In genomic region chr17:39229274-39229913, GRCh38 we compare ENCODE assay signal across 15 cellular contexts. TPM values are rescaled to one million over a fixed set of nuclear protein-coding genes. Genes with fewer than 3 reads are reported as not detected.
DNase-seq lines count a peak whose midpoint lies in the region; ATAC-seq, FAIRE-seq and TF ChIP-seq lines count a peak whose summit lies in the region.
"Had no signal": no experiment of that assay in that cellular context is flagged by ENCODE, and none has a peak within 500 bp of the region (broad histone marks: within the 10 kb centered on the region; RNA-seq: fewer than 3 reads in every experiment).

No MANE protein-coding gene starts in this region.

- H3K9me3 ChIP-seq in neuronal stem cell (replicated peaks in 1 of 2; ENCODE audit: control insufficient read depth in 2 of 2, insufficient read depth in 1 of 2, low read depth in 1 of 2, low read length in 2 of 2): no peaks in the 10 kb centered on the region
- no peaks in the 10 kb centered on the region for H3K9me3 ChIP-seq in gastroesophageal sphincter
- H3K9me3 ChIP-seq: body of pancreas had no signal

- no peak overlapping the region for H3K9ac ChIP-seq in neuronal stem cell (ENCODE audit: low read depth, low read length, poor library complexity)

- peak overlapping the region; percentile 69 for H3K18ac ChIP-seq in neuronal stem cell (ENCODE audit: low read length)

- no peak overlapping the region for H3K4me3 Mint-ChIP-seq in activated CD8-positive, alpha-beta memory T cell treated with anti-CD3 and anti-CD28 coated beads, Interleukin-2, amount 10 ng/mL, durations not matched to agents 7 days and 5 days

- no peak overlapping the region for H4K8ac ChIP-seq in neuronal stem cell (ENCODE audit: low read depth, low read length)

- FAIRE-seq in bronchial epithelial cell (lab: Jason Lieb, UNC): no peak
- FAIRE-seq: GM12891, islet of Langerhans had no signal

- no peaks in the 10 kb centered on the region for H3K36me3 Mint-ChIP-seq in activated CD8-positive, alpha-beta memory T cell treated with anti-CD3 and anti-CD28 coated beads, Interleukin-2, amount 10 ng/mL, durations not matched to agents 7 days and 5 days

- H3K79me1 ChIP-seq in neuronal stem cell (ENCODE audit: low read depth, low read length): no peaks in the 10 kb centered on the region

- H3K27ac ChIP-seq in neuronal stem cell (replicated peaks; ENCODE audit: low read length) (peak overlapping the region; percentile 6), gastroesophageal sphincter (no peak overlapping the region)
- H3K27ac ChIP-seq: body of pancreas had no signal

- no peak for ATAC-seq in activated CD8-positive, alpha-beta memory T cell treated with anti-CD3 and anti-CD28 coated beads, Interleukin-2, amount 10 ng/mL, durations not matched to agents 7 days and 5 days
- no peak for ATAC-seq in gastroesophageal sphincter
- ATAC-seq: body of pancreas, Panc1 had no signal

- peak overlapping the region; percentile 38 for H4K91ac ChIP-seq in neuronal stem cell (ENCODE audit: low read depth, low read length, poor library complexity)

- no peak overlapping the region for H2BK15ac ChIP-seq in neuronal stem cell (ENCODE audit: low read length)

- no peak for TF ChIP-seq POLR2A in gastroesophageal sphincter (IDR thresholded peaks at IDR 0.05)

- peaks cover 13% of the 10 kb centered on the region for H3K4me1 Mint-ChIP-seq in activated CD8-positive, alpha-beta memory T cell treated with anti-CD3 and anti-CD28 coated beads, Interleukin-2, amount 10 ng/mL, durations not matched to agents 7 days and 5 days

- no peak overlapping the region for H3K23ac ChIP-seq in neuronal stem cell (ENCODE audit: low read depth, low read length, poor library complexity)

- no peaks in the 10 kb centered on the region for H3K9me3 Mint-ChIP-seq in activated CD8-positive, alpha-beta memory T cell treated with anti-CD3 and anti-CD28 coated beads, Interleukin-2, amount 10 ng/mL, durations not matched to agents 7 days and 5 days (ENCODE audit: low read depth)

- H2AK5ac ChIP-seq in neuronal stem cell (ENCODE audit: low read depth, low read length): peak overlapping the region; percentile 96

- peak overlapping the region; percentile 55 for H2AFZ ChIP-seq in neuronal stem cell (ENCODE audit: low read length)

- no peak overlapping the region for H3K27ac Mint-ChIP-seq in activated CD8-positive, alpha-beta memory T cell treated with anti-CD3 and anti-CD28 coated beads, Interleukin-2, amount 10 ng/mL, durations not matched to agents 7 days and 5 days

- H3K27me3 ChIP-seq in bronchial epithelial cell (ENCODE audit: control insufficient read depth, insufficient read depth, low read length): peaks cover 26% of the 10 kb centered on the region
- peaks cover 12 to 31% (median 17%) of the 10 kb centered on the region in 3 experiments for H3K27me3 ChIP-seq in neuronal stem cell (ENCODE audit: control insufficient read depth in 3 of 3, insufficient read depth in 3 of 3, low read depth in 1 of 3, low read length in 3 of 3)
- peaks cover 100% of the 10 kb centered on the region for H3K27me3 ChIP-seq in gastroesophageal sphincter

- H3K4me3 ChIP-seq in bronchial epithelial cell (ENCODE audit: low read depth, low read length) (no peak overlapping the region), neuronal stem cell (ENCODE audit: low read length in 2 of 2) (no peak overlapping the region), gastroesophageal sphincter (no peak overlapping the region)
- H3K4me3 ChIP-seq: body of pancreas had no signal

- no CpG with 5 or more reads among the region's 11 CpGs for WGBS in neuronal stem cell (ENCODE audit: extremely low coverage in 2 of 2, insufficient read length in 2 of 2, insufficient replicate concordance in 1 of 2), 2 donors
- WGBS in gastroesophageal sphincter (ENCODE audit: low coverage in 1 of 2), 2 donors: 100% methylated on average over 2 of the region's 11 CpGs; no CpG with 5 or more reads in 1 of the 2 donors

- H3K36me3 ChIP-seq in bronchial epithelial cell (ENCODE audit: control insufficient read depth, insufficient read depth, low read length) (no peaks in the 10 kb centered on the region), neuronal stem cell (replicated peaks in 1 of 2; ENCODE audit: control insufficient read depth in 2 of 2, insufficient read depth in 2 of 2, low read length in 2 of 2) (no peaks in the 10 kb centered on the region), gastroesophageal sphincter (no peaks in the 10 kb centered on the region)

- no peak for TF ChIP-seq EP300 in gastroesophageal sphincter (IDR thresholded peaks at IDR 0.05)

- no peak overlapping the region for H2BK12ac ChIP-seq in neuronal stem cell (ENCODE audit: low read length)

- no peak overlapping the region for H3K14ac ChIP-seq in neuronal stem cell (ENCODE audit: low read length)

- H3K4me1 ChIP-seq in neuronal stem cell (ENCODE audit: control insufficient read depth in 2 of 2, insufficient read depth in 1 of 2, low read depth in 1 of 2, low read length in 2 of 2) (peaks cover 21 to 32% of the 10 kb centered on the region in 2 donors), gastroesophageal sphincter (peaks cover 0 to 35% (median 24%) of the 10 kb centered on the region in 3 donors)

- H2BK5ac ChIP-seq in neuronal stem cell (ENCODE audit: low read length): no peak overlapping the region

- H3K27me3 Mint-ChIP-seq in activated CD8-positive, alpha-beta memory T cell treated with anti-CD3 and anti-CD28 coated beads, Interleukin-2, amount 10 ng/mL, durations not matched to agents 7 days and 5 days: peaks cover 39% of the 10 kb centered on the region

- no peak overlapping the region for H3K4me2 ChIP-seq in neuronal stem cell (ENCODE audit: insufficient read depth, low read length, poor library complexity, severe bottlenecking)

- DNase-seq in H4 (ENCODE audit: low spot score) (peak; percentile 39), NOMO-1 treated with DMSO at 0.1 percent for 48 hours (lab: John Stamatoyannopoulos, UW; ENCODE audit: unreplicated experiment) (peak; percentile 78), bronchial epithelial cell (ENCODE audit: low read depth) (peak; percentile 46), neuronal stem cell (ENCODE audit: low spot score) (no peak), activated gamma-delta T cell treated with Interleukin-2 at 50 U/mL for 16 hours (no peak)
- no peak for DNase-seq in NK-92 treated with Interleukin-12 subunit alpha and Interleukin-12 subunit beta, amount 100 ng/mL, for 24 hours (lab: John Stamatoyannopoulos, UW)
- no peak for DNase-seq in activated CD8-positive, alpha-beta memory T cell treated with anti-CD3 and anti-CD28 coated beads, Interleukin-2, amount 10 ng/mL, durations not matched to agents 7 days and 5 days
- DNase-seq: activated T-cell treated with anti-CD3 and anti-CD28 coated beads, Interleukin-2, amount 50 U/mL, for 48 hours; body of pancreas; KBM-7; NCI-H2107 had no signal

- CTCF ChIA-PET in activated CD8-positive, alpha-beta memory T cell treated with anti-CD3 and anti-CD28 coated beads, Interleukin-2, amount 10 ng/mL, durations not matched to agents 7 days and 5 days (lab: Charles Lee): interaction anchor here (1.9 to 21.5 kb wide), 3 partner anchors 9 to 63 kb away, joined by 5 to 670 read pairs (median 44); partner anchors contain the start of genes ARL5C, CACNB1 and RPL19

- no peak overlapping the region for H3K4ac ChIP-seq in neuronal stem cell (ENCODE audit: low read length)

- no peak for TF ChIP-seq CTCF in bronchial epithelial cell (IDR thresholded peaks at IDR 0.05; ENCODE audit: insufficient read depth, low read length, severe bottlenecking)
- TF ChIP-seq CTCF in gastroesophageal sphincter (IDR thresholded peaks at IDR 0.05): no peak

- H2BK120ac ChIP-seq in neuronal stem cell (ENCODE audit: low read depth, low read length): no peak overlapping the region

RNA-seq across cellular contexts. Expression of gene STAC2, which starts 3.6 kb away (rescaled TPM):
- total RNA-seq in H4 (2014; rRNA removed; shearing (Covaris generic)): 0.04 TPM in 1 of 2 replicates, not detected in the other
- total RNA-seq in bronchial epithelial cell: not detected in 2 replicates
- 3.2 TPM for polyA plus RNA-seq in neuronal stem cell (2013, experiment 1 of 2)
- 3.3 TPM for polyA plus RNA-seq in neuronal stem cell (2013, experiment 2 of 2)
- total RNA-seq in activated CD8-positive, alpha-beta memory T cell treated with anti-CD3 and anti-CD28 coated beads, Interleukin-2, amount 10 ng/mL, durations not matched to agents 7 days and 5 days: not detected
- total RNA-seq in gastroesophageal sphincter: under 1 TPM in 2 of 4 donors, not detected in 2; 0.13 to 0.57 TPM
- total RNA-seq: body of pancreas had no signal

RNA-seq across cellular contexts. Expression of gene RPL19, which starts 29.3 kb away (rescaled TPM):
- total RNA-seq in H4 (2014; rRNA removed; shearing (Covaris generic)): 3,244 and 3,867 TPM in 2 replicates
- total RNA-seq in bronchial epithelial cell (2,288 and 3,067 TPM in 2 replicates), gastroesophageal sphincter (1,000 to 10,000 TPM; 1,562 to 3,160 (median 2,477) TPM)
- polyA plus RNA-seq in neuronal stem cell (2013, experiment 1 of 2): 2,934 TPM
- polyA plus RNA-seq in neuronal stem cell (2013, experiment 2 of 2): 2,874 TPM
- 1,000 to 10,000 TPM; 1,859 to 1,928 TPM for total RNA-seq in activated CD8-positive, alpha-beta memory T cell treated with anti-CD3 and anti-CD28 coated beads, Interleukin-2, amount 10 ng/mL, durations not matched to agents 7 days and 5 days

RNA-seq across cellular contexts. Expression of gene CACNB1, which starts 31.9 kb away (rescaled TPM):
- 1.0 and 3.9 TPM in 2 replicates for total RNA-seq in H4 (2014; rRNA removed; shearing (Covaris generic))
- total RNA-seq in bronchial epithelial cell (4.7 and 4.9 TPM in 2 replicates), gastroesophageal sphincter (1 to 10 TPM; 3.6 to 7.9 (median 5.9) TPM)
- 5.8 TPM for polyA plus RNA-seq in neuronal stem cell (2013, experiment 1 of 2)
- 5.9 TPM for polyA plus RNA-seq in neuronal stem cell (2013, experiment 2 of 2)
- 10 to 100 TPM; 21.0 to 32.9 TPM for total RNA-seq in activated CD8-positive, alpha-beta memory T cell treated with anti-CD3 and anti-CD28 coated beads, Interleukin-2, amount 10 ng/mL, durations not matched to agents 7 days and 5 days

Comparison
In these comparisons a context has a peak if more than half of its experiments do, and no peak if none do; other contexts are left out.
1. DNase-seq: peak in H4 (single experiment), NOMO-1 treated with DMSO at 0.1 percent for 48 hours (single experiment) and bronchial epithelial cell (single experiment); none in neuronal stem cell (single experiment), activated gamma-delta T cell treated with Interleukin-2 at 50 U/mL for 16 hours (single experiment), NK-92 treated with Interleukin-12 subunit alpha and Interleukin-12 subunit beta, amount 100 ng/mL, for 24 hours (single experiment) and activated CD8-positive, alpha-beta memory T cell treated with anti-CD3 and anti-CD28 coated beads, Interleukin-2, amount 10 ng/mL, durations not matched to agents 7 days and 5 days (single experiment).